Comparison of ENCODE assay signal across 24 cellular contexts in genomic region chr10:72503694-72504438, GRCh38.
"Had no signal": no experiment of that assay in that cellular context is flagged by ENCODE, and none has a peak within 500 bp of the region (broad histone marks: within the 10 kb centered on the region; RNA-seq: fewer than 3 reads in every experiment).

No MANE protein-coding gene starts in this region.

- H3K27me3 ChIP-seq: esophagus squamous epithelium, heart left ventricle, tibial artery had no signal

- DNase-seq: activated B cell treated with CpG ODN at 0.5 μM for 24 hours; activated CD4-positive, alpha-beta memory T cell treated with anti-CD3 and anti-CD28 coated beads for 36 hours; activated CD4-positive, alpha-beta T cell treated with anti-CD3 and anti-CD28 coated beads for 36 hours; activated naive CD4-positive, alpha-beta T cell treated with anti-CD3 and anti-CD28 coated beads for 36 hours; activated naive CD8-positive, alpha-beta T cell treated with anti-CD3 and anti-CD28 coated beads, Interleukin-2, amount 10 ng/mL, durations not matched to agents 7 days and 5 days; activated T-cell treated with anti-CD3 and anti-CD28 coated beads, Interleukin-2, amount 50 U/mL, for 48 hours; amygdala; cerebellar nuclear complex; endodermal cell; esophagus squamous epithelium; heart left ventricle; islet precursor cell; left cardiac atrium; mesendoderm; mucosa of descending colon; naive B cell; retina; stimulated activated CD4-positive, alpha-beta T cell treated with anti-CD3 and anti-CD28 coated beads, Interleukin-4, amount 100 ng/mL, for 24 hours; stimulated activated naive CD8-positive, alpha-beta T cell treated with anti-CD3 and anti-CD28 coated beads, Interleukin-15, Interleukin-2, amounts not matched to agents 100 U/mL and 50 U/mL, for 24 hours; T-helper 17 cell had no signal

- ATAC-seq: activated CD4-positive, alpha-beta T cell treated with anti-CD3 and anti-CD28 coated beads for 36 hours; mucosa of descending colon; stimulated activated naive CD8-positive, alpha-beta T cell treated with anti-CD3 and anti-CD28 coated beads, Interleukin-15, Interleukin-2, amounts not matched to agents 100 U/mL and 50 U/mL, for 24 hours; T-helper 17 cell had no signal

- H3K4me3 ChIP-seq: coronary artery, esophagus squamous epithelium, heart left ventricle, mucosa of descending colon, tibial artery had no signal

- H3K4me1 Mint-ChIP-seq: endodermal cell, naive B cell, neural crest cell had no signal

- H3K36me3 ChIP-seq: tibial artery had no signal

- H3K27me3 Mint-ChIP-seq: activated B cell treated with CpG ODN at 0.5 μM for 24 hours; activated CD4-positive, alpha-beta memory T cell treated with anti-CD3 and anti-CD28 coated beads for 36 hours; activated CD4-positive, alpha-beta T cell treated with anti-CD3 and anti-CD28 coated beads for 36 hours; activated naive CD8-positive, alpha-beta T cell treated with anti-CD3 and anti-CD28 coated beads, Interleukin-2, amount 10 ng/mL, durations not matched to agents 7 days and 5 days; naive B cell; progenitor cell of endocrine pancreas; T-helper 17 cell had no signal

- H3K27ac ChIP-seq: coronary artery, esophagus squamous epithelium, heart left ventricle had no signal

- H3K27ac Mint-ChIP-seq: activated B cell treated with CpG ODN at 0.5 μM for 24 hours; activated CD4-positive, alpha-beta memory T cell treated with anti-CD3 and anti-CD28 coated beads for 36 hours; activated CD4-positive, alpha-beta T cell treated with anti-CD3 and anti-CD28 coated beads for 36 hours; activated naive CD4-positive, alpha-beta T cell treated with anti-CD3 and anti-CD28 coated beads for 36 hours; activated naive CD8-positive, alpha-beta T cell treated with anti-CD3 and anti-CD28 coated beads, Interleukin-2, amount 10 ng/mL, durations not matched to agents 7 days and 5 days; endodermal cell; progenitor cell of endocrine pancreas; T-helper 17 cell had no signal

- H3K9me3 ChIP-seq: tibial artery had no signal

- H3K4me3 Mint-ChIP-seq: activated B cell treated with CpG ODN at 0.5 μM for 24 hours; activated CD4-positive, alpha-beta memory T cell treated with anti-CD3 and anti-CD28 coated beads for 36 hours; activated CD4-positive, alpha-beta T cell treated with anti-CD3 and anti-CD28 coated beads for 36 hours; activated naive CD4-positive, alpha-beta T cell treated with anti-CD3 and anti-CD28 coated beads for 36 hours; activated naive CD8-positive, alpha-beta T cell treated with anti-CD3 and anti-CD28 coated beads, Interleukin-2, amount 10 ng/mL, durations not matched to agents 7 days and 5 days; endodermal cell; naive B cell; neural crest cell; T-helper 17 cell had no signal

- H3K4me1 ChIP-seq: esophagus squamous epithelium had no signal
